In the genomic region with DNA sequence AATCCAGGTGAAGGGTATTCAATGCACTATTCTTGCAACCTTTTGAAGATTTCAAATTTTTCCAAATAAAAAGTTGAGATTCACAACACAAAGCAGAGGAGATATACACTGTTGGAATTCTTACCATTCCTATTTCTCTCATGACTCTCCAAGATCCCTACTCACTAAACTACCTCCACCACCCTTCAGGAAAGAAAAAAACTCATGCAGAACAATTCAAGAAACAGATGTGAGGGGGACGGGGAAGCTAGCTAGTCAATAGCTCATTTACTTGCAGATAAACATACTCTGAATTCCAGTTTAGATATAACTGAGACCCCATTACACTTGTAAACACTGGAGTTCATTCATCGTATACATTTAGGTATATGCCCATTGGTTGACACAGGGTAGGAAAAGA, we compare ENCODE assay signal across 1 cellular context.
TF ChIP-seq lines count a peak whose summit lies in the region.

No MANE protein-coding gene starts in this region.

TF ChIP-seq in WTC11, 78 proteins besides CTCF, POLR2A, EP300 and RAD21 (continued from another document):
- TF ChIP-seq, protein P1, sequence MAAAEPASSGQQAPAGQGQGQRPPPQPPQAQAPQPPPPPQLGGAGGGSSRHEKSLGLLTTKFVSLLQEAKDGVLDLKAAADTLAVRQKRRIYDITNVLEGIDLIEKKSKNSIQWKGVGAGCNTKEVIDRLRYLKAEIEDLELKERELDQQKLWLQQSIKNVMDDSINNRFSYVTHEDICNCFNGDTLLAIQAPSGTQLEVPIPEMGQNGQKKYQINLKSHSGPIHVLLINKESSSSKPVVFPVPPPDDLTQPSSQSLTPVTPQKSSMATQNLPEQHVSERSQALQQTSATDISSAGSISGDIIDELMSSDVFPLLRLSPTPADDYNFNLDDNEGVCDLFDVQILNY (CRISPR knock-in tag; IDR thresholded peaks at IDR 0.05): no peak
- TF ChIP-seq NR3C1 (CRISPR knock-in tag; conservative IDR thresholded peaks at IDR 0.05; ENCODE audit: low read depth) (no peak), HMGA2 (CRISPR knock-in tag; IDR thresholded peaks at IDR 0.05) (no peak), CREB1 (CRISPR knock-in tag; IDR thresholded peaks at IDR 0.05) (no peak), FOXJ3 (CRISPR knock-in tag; IDR thresholded peaks at IDR 0.05; ENCODE audit: borderline replicate concordance) (no peak), ERG (CRISPR knock-in tag; IDR thresholded peaks at IDR 0.05) (no peak), ZNF317 (CRISPR knock-in tag; IDR thresholded peaks at IDR 0.05; ENCODE audit: borderline replicate concordance, low read depth) (no peak), EMX1 (CRISPR knock-in tag; IDR thresholded peaks at IDR 0.05) (no peak), FOXP1 (CRISPR knock-in tag; IDR thresholded peaks at IDR 0.05; ENCODE audit: borderline replicate concordance) (no peak)
- TF ChIP-seq, protein P2, sequence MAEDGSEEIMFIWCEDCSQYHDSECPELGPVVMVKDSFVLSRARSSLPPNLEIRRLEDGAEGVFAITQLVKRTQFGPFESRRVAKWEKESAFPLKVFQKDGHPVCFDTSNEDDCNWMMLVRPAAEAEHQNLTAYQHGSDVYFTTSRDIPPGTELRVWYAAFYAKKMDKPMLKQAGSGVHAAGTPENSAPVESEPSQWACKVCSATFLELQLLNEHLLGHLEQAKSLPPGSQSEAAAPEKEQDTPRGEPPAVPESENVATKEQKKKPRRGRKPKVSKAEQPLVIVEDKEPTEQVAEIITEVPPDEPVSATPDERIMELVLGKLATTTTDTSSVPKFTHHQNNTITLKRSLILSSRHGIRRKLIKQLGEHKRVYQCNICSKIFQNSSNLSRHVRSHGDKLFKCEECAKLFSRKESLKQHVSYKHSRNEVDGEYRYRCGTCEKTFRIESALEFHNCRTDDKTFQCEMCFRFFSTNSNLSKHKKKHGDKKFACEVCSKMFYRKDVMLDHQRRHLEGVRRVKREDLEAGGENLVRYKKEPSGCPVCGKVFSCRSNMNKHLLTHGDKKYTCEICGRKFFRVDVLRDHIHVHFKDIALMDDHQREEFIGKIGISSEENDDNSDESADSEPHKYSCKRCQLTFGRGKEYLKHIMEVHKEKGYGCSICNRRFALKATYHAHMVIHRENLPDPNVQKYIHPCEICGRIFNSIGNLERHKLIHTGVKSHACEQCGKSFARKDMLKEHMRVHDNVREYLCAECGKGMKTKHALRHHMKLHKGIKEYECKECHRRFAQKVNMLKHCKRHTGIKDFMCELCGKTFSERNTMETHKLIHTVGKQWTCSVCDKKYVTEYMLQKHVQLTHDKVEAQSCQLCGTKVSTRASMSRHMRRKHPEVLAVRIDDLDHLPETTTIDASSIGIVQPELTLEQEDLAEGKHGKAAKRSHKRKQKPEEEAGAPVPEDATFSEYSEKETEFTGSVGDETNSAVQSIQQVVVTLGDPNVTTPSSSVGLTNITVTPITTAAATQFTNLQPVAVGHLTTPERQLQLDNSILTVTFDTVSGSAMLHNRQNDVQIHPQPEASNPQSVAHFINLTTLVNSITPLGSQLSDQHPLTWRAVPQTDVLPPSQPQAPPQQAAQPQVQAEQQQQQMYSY (CRISPR knock-in tag; IDR thresholded peaks at IDR 0.05): no peak
- TF ChIP-seq, protein P3, sequence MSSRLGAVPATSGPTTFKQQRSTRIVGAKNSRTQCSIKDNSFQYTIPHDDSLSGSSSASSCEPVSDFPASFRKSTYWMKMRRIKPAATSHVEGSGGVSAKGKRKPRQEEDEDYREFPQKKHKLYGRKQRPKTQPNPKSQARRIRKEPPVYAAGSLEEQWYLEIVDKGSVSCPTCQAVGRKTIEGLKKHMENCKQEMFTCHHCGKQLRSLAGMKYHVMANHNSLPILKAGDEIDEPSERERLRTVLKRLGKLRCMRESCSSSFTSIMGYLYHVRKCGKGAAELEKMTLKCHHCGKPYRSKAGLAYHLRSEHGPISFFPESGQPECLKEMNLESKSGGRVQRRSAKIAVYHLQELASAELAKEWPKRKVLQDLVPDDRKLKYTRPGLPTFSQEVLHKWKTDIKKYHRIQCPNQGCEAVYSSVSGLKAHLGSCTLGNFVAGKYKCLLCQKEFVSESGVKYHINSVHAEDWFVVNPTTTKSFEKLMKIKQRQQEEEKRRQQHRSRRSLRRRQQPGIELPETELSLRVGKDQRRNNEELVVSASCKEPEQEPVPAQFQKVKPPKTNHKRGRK (CRISPR knock-in tag; IDR thresholded peaks at IDR 0.05; ENCODE audit: borderline replicate concordance): no peak
- TF ChIP-seq, protein P4, sequence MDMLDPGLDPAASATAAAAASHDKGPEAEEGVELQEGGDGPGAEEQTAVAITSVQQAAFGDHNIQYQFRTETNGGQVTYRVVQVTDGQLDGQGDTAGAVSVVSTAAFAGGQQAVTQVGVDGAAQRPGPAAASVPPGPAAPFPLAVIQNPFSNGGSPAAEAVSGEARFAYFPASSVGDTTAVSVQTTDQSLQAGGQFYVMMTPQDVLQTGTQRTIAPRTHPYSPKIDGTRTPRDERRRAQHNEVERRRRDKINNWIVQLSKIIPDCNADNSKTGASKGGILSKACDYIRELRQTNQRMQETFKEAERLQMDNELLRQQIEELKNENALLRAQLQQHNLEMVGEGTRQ (CRISPR knock-in tag; IDR thresholded peaks at IDR 0.05): no peak
- TF ChIP-seq, protein P5, sequence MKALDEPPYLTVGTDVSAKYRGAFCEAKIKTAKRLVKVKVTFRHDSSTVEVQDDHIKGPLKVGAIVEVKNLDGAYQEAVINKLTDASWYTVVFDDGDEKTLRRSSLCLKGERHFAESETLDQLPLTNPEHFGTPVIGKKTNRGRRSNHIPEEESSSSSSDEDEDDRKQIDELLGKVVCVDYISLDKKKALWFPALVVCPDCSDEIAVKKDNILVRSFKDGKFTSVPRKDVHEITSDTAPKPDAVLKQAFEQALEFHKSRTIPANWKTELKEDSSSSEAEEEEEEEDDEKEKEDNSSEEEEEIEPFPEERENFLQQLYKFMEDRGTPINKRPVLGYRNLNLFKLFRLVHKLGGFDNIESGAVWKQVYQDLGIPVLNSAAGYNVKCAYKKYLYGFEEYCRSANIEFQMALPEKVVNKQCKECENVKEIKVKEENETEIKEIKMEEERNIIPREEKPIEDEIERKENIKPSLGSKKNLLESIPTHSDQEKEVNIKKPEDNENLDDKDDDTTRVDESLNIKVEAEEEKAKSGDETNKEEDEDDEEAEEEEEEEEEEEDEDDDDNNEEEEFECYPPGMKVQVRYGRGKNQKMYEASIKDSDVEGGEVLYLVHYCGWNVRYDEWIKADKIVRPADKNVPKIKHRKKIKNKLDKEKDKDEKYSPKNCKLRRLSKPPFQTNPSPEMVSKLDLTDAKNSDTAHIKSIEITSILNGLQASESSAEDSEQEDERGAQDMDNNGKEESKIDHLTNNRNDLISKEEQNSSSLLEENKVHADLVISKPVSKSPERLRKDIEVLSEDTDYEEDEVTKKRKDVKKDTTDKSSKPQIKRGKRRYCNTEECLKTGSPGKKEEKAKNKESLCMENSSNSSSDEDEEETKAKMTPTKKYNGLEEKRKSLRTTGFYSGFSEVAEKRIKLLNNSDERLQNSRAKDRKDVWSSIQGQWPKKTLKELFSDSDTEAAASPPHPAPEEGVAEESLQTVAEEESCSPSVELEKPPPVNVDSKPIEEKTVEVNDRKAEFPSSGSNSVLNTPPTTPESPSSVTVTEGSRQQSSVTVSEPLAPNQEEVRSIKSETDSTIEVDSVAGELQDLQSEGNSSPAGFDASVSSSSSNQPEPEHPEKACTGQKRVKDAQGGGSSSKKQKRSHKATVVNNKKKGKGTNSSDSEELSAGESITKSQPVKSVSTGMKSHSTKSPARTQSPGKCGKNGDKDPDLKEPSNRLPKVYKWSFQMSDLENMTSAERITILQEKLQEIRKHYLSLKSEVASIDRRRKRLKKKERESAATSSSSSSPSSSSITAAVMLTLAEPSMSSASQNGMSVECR (CRISPR knock-in tag; IDR thresholded peaks at IDR 0.05; ENCODE audit: borderline replicate concordance): no peak
